Comparison of ENCODE assay signal across 1 cellular context in genomic region chr1:48093696-48094518, GRCh38.
TF ChIP-seq lines count a peak whose summit lies in the region.

No MANE protein-coding gene starts in this region.

TF ChIP-seq in H1, 55 proteins besides CTCF, POLR2A, EP300 and RAD21 (continued from another document):
- TF ChIP-seq CEBPB (IDR thresholded peaks at IDR 0.05; ENCODE audit: low read depth, low read length), result no peak
- peak; percentile 38 for TF ChIP-seq ASH2L (IDR thresholded peaks at IDR 0.05; ENCODE audit: low read length)
- TF ChIP-seq BCL11A (IDR thresholded peaks at IDR 0.05; ENCODE audit: low read depth in 2 of 2, low read length in 2 of 2), result no peak
- TF ChIP-seq ATF3 (IDR thresholded peaks at IDR 0.05; ENCODE audit: insufficient read depth, low read depth, low read length), result no peak
- TF ChIP-seq SIRT6 (IDR thresholded peaks at IDR 0.05; ENCODE audit: low read length), result no peak
- TF ChIP-seq MAFK (IDR thresholded peaks at IDR 0.05; ENCODE audit: low read depth, low read length), result no peak
